In the genomic region with DNA sequence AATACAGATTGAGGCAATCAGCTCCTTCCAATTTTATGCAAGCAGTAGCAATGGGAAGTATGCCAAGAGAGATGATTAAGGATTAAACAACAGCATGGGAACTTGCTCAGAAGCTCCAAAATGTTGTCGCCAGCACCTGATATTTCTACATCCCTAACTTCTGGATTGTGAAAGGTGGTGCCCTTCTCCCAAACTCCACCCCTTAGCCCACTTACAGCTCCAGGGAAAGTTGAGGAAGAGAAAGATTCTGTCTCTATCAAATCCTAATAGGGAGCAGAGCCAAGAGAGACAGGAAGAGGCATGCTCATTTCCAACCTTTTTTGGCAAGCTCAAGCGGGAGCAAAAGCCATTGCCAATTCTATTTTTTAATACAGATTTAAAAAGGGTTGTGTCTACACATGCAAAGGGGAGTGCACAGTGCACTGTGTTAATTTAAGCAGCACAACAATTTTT, we compare ENCODE assay signal across 11 cellular contexts.
DNase-seq lines count a peak whose midpoint lies in the region; ATAC-seq, FAIRE-seq and TF ChIP-seq lines count a peak whose summit lies in the region.
"Had no signal": no experiment of that assay in that cellular context is flagged by ENCODE, and none has a peak within 500 bp of the region (broad histone marks: within the 10 kb centered on the region; RNA-seq: fewer than 3 reads in every experiment).

No MANE protein-coding gene starts in this region.

- no peak for ATAC-seq in HepG2
- no peak for ATAC-seq in GM21423 (IDR thresholded peaks at IDR 0.05; ENCODE audit: unreplicated experiment)

- no peak for DNase-seq in HepG2 (ENCODE audit: low spot score)
- DNase-seq in astrocyte of the cerebellum (ENCODE audit: low read depth) = peak; percentile 47
- DNase-seq in right atrium auricular region (ENCODE audit: low spot score) = no peak
- no peak for DNase-seq in D721Med (ENCODE audit: insufficient read length, low spot score)
- no peak for DNase-seq in activated T-cell treated with anti-CD3 and anti-CD28 coated beads, Interleukin-2, amount 50 U/mL, for 48 hours
- no peak for DNase-seq in Kasumi-1 (lab: John Stamatoyannopoulos, UW)
- DNase-seq: activated B cell treated with CpG ODN at 0.5 μM for 24 hours, islet precursor cell, NCI-H1417 had no signal

- in situ Hi-C loops in HepG2 (cut with HindIII; ENCODE audit: extremely low pct_ligation_motif_present, low pct_unique_long_range_greater_than_20kb) (no loop called here), astrocyte of the cerebellum (cut with HindIII; ENCODE audit: low sequenced_read_pairs) (no loop called here)

- TF ChIP-seq CTCF in liver (IDR thresholded peaks at IDR 0.05; ENCODE audit: low read depth, low read length, missing input control) = no peak
- no peak for TF ChIP-seq CTCF in HepG2 (CRISPR knock-in tag; IDR thresholded peaks at IDR 0.05)
- no peak for TF ChIP-seq CTCF in astrocyte of the cerebellum (IDR thresholded peaks at IDR 0.05; ENCODE audit: low read depth, low read length, missing control alignments)
- no peak for TF ChIP-seq CTCF in right atrium auricular region (IDR thresholded peaks at IDR 0.05)
- TF ChIP-seq CTCF in D721Med (IDR thresholded peaks at IDR 0.05; ENCODE audit: insufficient read depth, missing control alignments) = no peak

- POLR2A ChIA-PET in HepG2 (lab: Yijun Ruan, JAX) = no interaction called here

- H3K4me2 ChIP-seq in HepG2 (ENCODE audit: low read depth, low read length) = no peak overlapping the region

- H3K36me3 ChIP-seq in liver (ENCODE audit: control insufficient read depth in 4 of 4, insufficient read depth in 3 of 4, low read depth in 1 of 4, low read length in 3 of 4) = no peaks in the 10 kb centered on the region
- no peaks in the 10 kb centered on the region for H3K36me3 ChIP-seq in HepG2 (replicated peaks in 1 of 2; ENCODE audit: control insufficient read depth in 1 of 2, insufficient read depth in 2 of 2, low read length in 2 of 2)
- H3K36me3 ChIP-seq in right atrium auricular region = no peaks in the 10 kb centered on the region

- intact Hi-C loops in HepG2 (cut with micrococcal nuclease; ENCODE audit: unreplicated experiment) = no loop called here

- TF ChIP-seq RAD21 in liver (IDR thresholded peaks at IDR 0.05) = peak; percentile 39 to 47
- no peak for TF ChIP-seq RAD21 in HepG2 (CRISPR knock-in tag; IDR thresholded peaks at IDR 0.05)

- H2AFZ ChIP-seq in HepG2 (ENCODE audit: low read length) = no peak overlapping the region

- H3K4me3 ChIP-seq in liver (ENCODE audit: low read depth in 1 of 3, low read length in 3 of 3) (peak overlapping the region in 1 of 3 donors; percentile 9), HepG2 (replicated peaks in 1 of 3; ENCODE audit: insufficient read depth in 1 of 3, low read depth in 2 of 3, low read length in 3 of 3) (no peak overlapping the region), astrocyte of the cerebellum (ENCODE audit: low read depth, low read length) (no peak overlapping the region), right atrium auricular region (no peak overlapping the region)

- H3K27me3 ChIP-seq in liver (ENCODE audit: control insufficient read depth in 4 of 4, insufficient read depth in 4 of 4, low read length in 3 of 4) (no peaks in the 10 kb centered on the region), HepG2 (ENCODE audit: control insufficient read depth in 1 of 2, insufficient read depth in 2 of 2, low read length in 2 of 2) (no peaks in the 10 kb centered on the region), right atrium auricular region (no peaks in the 10 kb centered on the region)

- TF ChIP-seq POLR2A in HepG2 (IDR thresholded peaks at IDR 0.05; ENCODE audit: insufficient read depth in 1 of 2, low read depth in 2 of 2, low read length in 2 of 2) = no peak

- peak overlapping the region; percentile 37 to 70 for H3K27ac ChIP-seq in liver (ENCODE audit: low read depth in 1 of 2, low read length in 2 of 2)
- H3K27ac ChIP-seq in HepG2 (ENCODE audit: extremely low read length, insufficient read depth, low read length) = no peak overlapping the region
- peak overlapping the region; percentile 28 to 54 for H3K27ac ChIP-seq in right atrium auricular region

- no peaks in the 10 kb centered on the region for H3K79me2 ChIP-seq in HepG2 (ENCODE audit: insufficient read depth, low read length)

- H3K9me3 ChIP-seq in liver (ENCODE audit: control insufficient read depth in 4 of 4, low read length in 3 of 4) = no peaks in the 10 kb centered on the region
- H3K9me3 ChIP-seq in HepG2 (ENCODE audit: low read length) = no peaks in the 10 kb centered on the region
- H3K9me3 ChIP-seq in right atrium auricular region = no peaks in the 10 kb centered on the region

- no peak for FAIRE-seq in HepG2 (lab: Jason Lieb, UNC)
- no peak for FAIRE-seq in D721Med (lab: Jason Lieb, UNC)

- peaks cover 6 to 44% (median 42%) of the 10 kb centered on the region in 4 donors for H3K4me1 ChIP-seq in liver (ENCODE audit: control insufficient read depth in 4 of 4, insufficient read depth in 4 of 4, low read length in 3 of 4)
- H3K4me1 ChIP-seq in HepG2 (ENCODE audit: insufficient read depth, low read length) = peaks cover 63% of the 10 kb centered on the region
- peaks cover 0 to 22% of the 10 kb centered on the region in 2 donors for H3K4me1 ChIP-seq in right atrium auricular region

- no peaks in the 10 kb centered on the region for H4K20me1 ChIP-seq in HepG2 (ENCODE audit: insufficient read depth, low read length)

- BruUV-seq in HepG2 (replicated peaks; lab: Mats Ljungman, UMichigan) = no TSS peak

- TF ChIP-seq EP300 in HepG2 (IDR thresholded peaks at IDR 0.05; ENCODE audit: low read depth in 2 of 2, low read length in 2 of 2) = no peak
- TF ChIP-seq EP300 in HepG2 (CRISPR knock-in tag; IDR thresholded peaks at IDR 0.05; ENCODE audit: borderline replicate concordance) = no peak

- CTCF ChIA-PET in HepG2 (lab: Yijun Ruan, JAX; ENCODE audit: low intra/inter-chr PET ratio, low total read pairs) = no interaction called here

- H3K9ac ChIP-seq in liver (ENCODE audit: low read depth in 1 of 2, low read length in 2 of 2) (no peak overlapping the region), HepG2 (ENCODE audit: insufficient read depth, low read depth, low read length) (no peak overlapping the region)

- 5% methylated on average over 2 of the region's 2 CpGs for WGBS in liver
- 78% methylated on average over 2 of the region's 2 CpGs for WGBS in HepG2 (ENCODE audit: low lambda C conversion rate)

TF ChIP-seq in liver, 16 proteins besides CTCF, POLR2A, EP300 and RAD21 (continues in another document):
- TF ChIP-seq, protein P1, sequence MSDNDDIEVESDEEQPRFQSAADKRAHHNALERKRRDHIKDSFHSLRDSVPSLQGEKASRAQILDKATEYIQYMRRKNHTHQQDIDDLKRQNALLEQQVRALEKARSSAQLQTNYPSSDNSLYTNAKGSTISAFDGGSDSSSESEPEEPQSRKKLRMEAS (IDR thresholded peaks at IDR 0.05) = peak; percentile 45
- TF ChIP-seq NR2F2 (IDR thresholded peaks at IDR 0.05) (no peak), HNF4G (IDR thresholded peaks at IDR 0.05) (no peak), RXRA (IDR thresholded peaks at IDR 0.05) (peak; percentile 50 to 65), JUND (IDR thresholded peaks at IDR 0.05) (peak in 1 of 2 donors; percentile 54), SP1 (IDR thresholded peaks at IDR 0.05) (peak; percentile 60), GABPA (IDR thresholded peaks at IDR 0.05 in 1 of 2, conservative IDR thresholded peaks at IDR 0.05 in 1 of 2) (no peak), HNF4A (conservative IDR thresholded peaks at IDR 0.05) (peak; percentile 33 to 49)
- TF ChIP-seq, protein P2, sequence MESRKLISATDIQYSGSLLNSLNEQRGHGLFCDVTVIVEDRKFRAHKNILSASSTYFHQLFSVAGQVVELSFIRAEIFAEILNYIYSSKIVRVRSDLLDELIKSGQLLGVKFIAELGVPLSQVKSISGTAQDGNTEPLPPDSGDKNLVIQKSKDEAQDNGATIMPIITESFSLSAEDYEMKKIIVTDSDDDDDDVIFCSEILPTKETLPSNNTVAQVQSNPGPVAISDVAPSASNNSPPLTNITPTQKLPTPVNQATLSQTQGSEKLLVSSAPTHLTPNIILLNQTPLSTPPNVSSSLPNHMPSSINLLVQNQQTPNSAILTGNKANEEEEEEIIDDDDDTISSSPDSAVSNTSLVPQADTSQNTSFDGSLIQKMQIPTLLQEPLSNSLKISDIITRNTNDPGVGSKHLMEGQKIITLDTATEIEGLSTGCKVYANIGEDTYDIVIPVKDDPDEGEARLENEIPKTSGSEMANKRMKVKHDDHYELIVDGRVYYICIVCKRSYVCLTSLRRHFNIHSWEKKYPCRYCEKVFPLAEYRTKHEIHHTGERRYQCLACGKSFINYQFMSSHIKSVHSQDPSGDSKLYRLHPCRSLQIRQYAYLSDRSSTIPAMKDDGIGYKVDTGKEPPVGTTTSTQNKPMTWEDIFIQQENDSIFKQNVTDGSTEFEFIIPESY (IDR thresholded peaks at IDR 0.05) = peak; percentile 13

TF ChIP-seq in HepG2, 621 proteins besides CTCF, POLR2A, EP300 and RAD21 (continues in another document):
- TF ChIP-seq ZNF367 (CRISPR knock-in tag; IDR thresholded peaks at IDR 0.05; ENCODE audit: borderline replicate concordance) (no peak), ASH2L (IDR thresholded peaks at IDR 0.05; ENCODE audit: insufficient read length, low read depth, low read length) (no peak), ZNF24 (IDR thresholded peaks at IDR 0.05) (no peak), SNAI1 (CRISPR knock-in tag; IDR thresholded peaks at IDR 0.05; ENCODE audit: borderline replicate concordance) (no peak), ZNF337 (CRISPR knock-in tag; IDR thresholded peaks at IDR 0.05; ENCODE audit: borderline replicate concordance, low read depth) (no peak), SRSF4 (IDR thresholded peaks at IDR 0.05; ENCODE audit: low read depth, low read length, poor library complexity, severe bottlenecking) (no peak), ZNF598 (CRISPR knock-in tag; IDR thresholded peaks at IDR 0.05; ENCODE audit: borderline replicate concordance) (no peak), ZBTB3 (CRISPR knock-in tag; IDR thresholded peaks at IDR 0.05; ENCODE audit: borderline replicate concordance, low read depth) (no peak), ZNF644 (CRISPR knock-in tag; IDR thresholded peaks at IDR 0.05; ENCODE audit: low read depth) (no peak), ZNF432 (CRISPR knock-in tag; IDR thresholded peaks at IDR 0.05; ENCODE audit: borderline replicate concordance) (no peak), SP4 (CRISPR knock-in tag; IDR thresholded peaks at IDR 0.05) (no peak)
